ENCODE assay signal across 9 cellular contexts in genomic region chr20:63223121-63223825, GRCh38. TPM values are rescaled to one million over a fixed set of nuclear protein-coding genes. Genes with fewer than 3 reads are reported as not detected.
DNase-seq lines count a peak whose midpoint lies in the region; ATAC-seq, FAIRE-seq and TF ChIP-seq lines count a peak whose summit lies in the region.
"Had no signal": no experiment of that assay in that cellular context is flagged by ENCODE, and none has a peak within 500 bp of the region (broad histone marks: within the 10 kb centered on the region; RNA-seq: fewer than 3 reads in every experiment).

No MANE protein-coding gene starts in this region.

- DNase-seq in Right ventricle myocardium superior (no peak), Right ventricle myocardium inferior (ENCODE audit: missing footprints) (no peak), OCI-M1 (lab: John Stamatoyannopoulos, UW) (peak; percentile 62), head of caudate nucleus (peak in 35 of 42 donors; percentile 15 to 83 (median 62)), GM12892 (ENCODE audit: insufficient read length) (no peak)
- peak; percentile 25 for DNase-seq in activated effector memory CD4-positive, alpha-beta T cell treated with Interleukin-2 at 50 U/mL for 16 hours
- peak; percentile 34 for DNase-seq in stimulated activated CD4-positive, alpha-beta T cell treated with anti-CD3 and anti-CD28 coated beads, Interleukin-12 subunit alpha, Interleukin-12 subunit beta, amount 100 ng/mL, for 4 hours

- TF ChIP-seq POLR2A in GM12892 (IDR thresholded peaks at IDR 0.05; ENCODE audit: low read depth, low read length), result no peak

- FAIRE-seq in GM12892 (lab: Jason Lieb, UNC), result no peak
- FAIRE-seq: colon had no signal

- intact Hi-C loops in Right ventricle myocardium superior (cut with DNase I) (no loop called here), Right ventricle myocardium inferior (cut with DNase I) (loop anchor here (10.0 kb wide), 1 partner anchor 168 kb away; no protein-coding TSS in a partner anchor), head of caudate nucleus (cut with DNase I) (no loop called here)

- peak; percentile 48 for ATAC-seq in Right ventricle myocardium superior (ENCODE audit: poor library complexity)
- no peak for ATAC-seq in Right ventricle myocardium inferior
- no peak for ATAC-seq in GM19328 (IDR thresholded peaks at IDR 0.05; ENCODE audit: unreplicated experiment)

RNA-seq across cellular contexts. Expression of gene YTHDF1, which starts 7.3 kb away (rescaled TPM):
- 21.1 TPM for total RNA-seq in Right ventricle myocardium superior
- total RNA-seq in Right ventricle myocardium inferior, result 22.9 TPM
- polyA plus RNA-seq in GM12892 (2012; ENCODE audit: missing spikeins), result 15.6 TPM

RNA-seq across cellular contexts. Expression of gene BIRC7, which starts 12.4 kb away (rescaled TPM):
- 0.22 TPM for total RNA-seq in Right ventricle myocardium superior
- total RNA-seq in Right ventricle myocardium inferior, result not detected
- 1.1 TPM for polyA plus RNA-seq in GM12892 (2012; ENCODE audit: missing spikeins)

RNA-seq across cellular contexts. Expression of gene NKAIN4, which starts 31.0 kb away (rescaled TPM):
- not detected for total RNA-seq in Right ventricle myocardium superior
- not detected for total RNA-seq in Right ventricle myocardium inferior
- polyA plus RNA-seq in GM12892 (2012; ENCODE audit: missing spikeins), result not detected

RNA-seq across cellular contexts. Expression of gene ARFGAP1, which starts 49.3 kb away (rescaled TPM):
- total RNA-seq in Right ventricle myocardium superior (25.3 TPM), Right ventricle myocardium inferior (28.8 TPM)
- polyA plus RNA-seq in GM12892 (2012; ENCODE audit: missing spikeins), result 23.9 TPM

Comparison
In these comparisons a context has a peak if more than half of its experiments do, and no peak if none do; other contexts are left out.
1. DNase-seq: peak in OCI-M1 (single experiment), activated effector memory CD4-positive, alpha-beta T cell treated with Interleukin-2 at 50 U/mL for 16 hours (single experiment), head of caudate nucleus (35 of 42) and stimulated activated CD4-positive, alpha-beta T cell treated with anti-CD3 and anti-CD28 coated beads, Interleukin-12 subunit alpha, Interleukin-12 subunit beta, amount 100 ng/mL, for 4 hours (single experiment); none in Right ventricle myocardium superior (single experiment), Right ventricle myocardium inferior (single experiment) and GM12892 (single experiment).